Comparison of ENCODE assay signal across 8 cellular contexts in the genomic region with DNA sequence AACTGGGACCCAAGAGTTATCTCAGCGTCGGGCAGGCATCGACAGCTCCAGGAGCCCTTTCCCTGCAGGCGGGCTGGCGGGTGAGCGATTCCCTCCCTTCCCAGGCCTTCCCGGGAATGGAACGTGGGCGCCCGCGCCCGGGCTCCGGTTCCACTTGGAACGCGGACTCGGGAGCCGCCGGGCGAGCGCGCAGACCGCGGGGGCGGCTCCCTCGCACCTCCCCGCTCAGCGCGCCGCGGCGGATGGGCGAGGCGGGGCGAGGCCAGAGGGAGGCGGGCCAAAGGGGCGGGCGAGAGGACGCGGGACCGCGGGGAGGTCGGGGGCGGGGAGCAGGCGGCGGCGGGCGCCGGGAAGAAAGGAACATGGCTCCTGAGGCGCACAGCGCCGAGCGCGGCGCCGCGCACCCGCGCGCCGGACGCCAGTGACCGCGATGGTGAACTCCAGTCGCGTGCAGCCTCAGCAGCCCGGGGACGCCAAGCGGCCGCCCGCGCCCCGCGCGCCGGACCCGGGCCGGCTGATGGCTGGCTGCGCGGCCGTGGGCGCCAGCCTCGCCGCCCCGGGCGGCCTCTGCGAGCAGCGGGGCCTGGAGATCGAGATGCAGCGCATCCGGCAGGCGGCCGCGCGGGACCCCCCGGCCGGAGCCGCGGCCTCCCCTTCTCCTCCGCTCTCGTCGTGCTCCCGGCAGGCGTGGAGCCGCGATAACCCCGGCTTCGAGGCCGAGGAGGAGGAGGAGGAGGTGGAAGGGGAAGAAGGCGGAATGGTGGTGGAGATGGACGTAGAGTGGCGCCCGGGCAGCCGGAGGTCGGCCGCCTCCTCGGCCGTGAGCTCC. TPM values are rescaled to one million over a fixed set of nuclear protein-coding genes. Genes with fewer than 3 reads are reported as not detected.
DNase-seq lines count a peak whose midpoint lies in the region; ATAC-seq, FAIRE-seq and TF ChIP-seq lines count a peak whose summit lies in the region.

A gene (plus strand): TSS at position 332 of the 829 bp plus-strand sequence. CDS start 99 bp downstream, at position 431.

- intact Hi-C loops in head of caudate nucleus (cut with DNase I) (loop anchor here (5.0 kb wide), 2 partner anchors 35 to 275 kb away; a partner anchor contains a TSS), pancreas (cut with DNase I) (no loop called here), thyroid gland (cut with DNase I) (no loop called here)

- H3K4me3 Mint-ChIP-seq in activated naive CD8-positive, alpha-beta T cell = peak within 1 kb of the TSS; percentile 97

- peaks cover 7% of the 10 kb centered on the region for H3K36me3 Mint-ChIP-seq in activated naive CD8-positive, alpha-beta T cell

- ATAC-seq in GM21619 (IDR thresholded peaks at IDR 0.05; ENCODE audit: unreplicated experiment) = peak; percentile 85
- ATAC-seq in pancreas = peak; percentile 91 to 96 (median 94)

- H3K27me3 ChIP-seq in pancreas (no peaks in the 10 kb centered on the region), thyroid gland (no peaks in the 10 kb centered on the region)

- H3K4me1 Mint-ChIP-seq in activated naive CD8-positive, alpha-beta T cell (ENCODE audit: low read depth) = peaks cover 39% of the 10 kb centered on the region

- peaks cover 3% of the 10 kb centered on the region for H3K27me3 Mint-ChIP-seq in activated naive CD8-positive, alpha-beta T cell

- H3K27ac ChIP-seq in pancreas (peak within 1 kb of the TSS in 3 of 4 donors; percentile 70 to 82 (median 73)), thyroid gland (peak within 1 kb of the TSS; percentile 72 to 82 (median 73))

- peak; percentile 82 for DNase-seq in EL
- peak; percentile 35 for DNase-seq in Jurkat, Clone E6-1 (ENCODE audit: low read depth, low spot score)
- DNase-seq in SKM-1 (lab: John Stamatoyannopoulos, UW; ENCODE audit: unreplicated experiment) = peak; percentile 84
- peak; percentile 47 to 96 (median 90) for DNase-seq in head of caudate nucleus
- peak; percentile 78 to 92 (median 84) for DNase-seq in pancreas
- peak; percentile 76 to 83 for DNase-seq in thyroid gland

- no peaks in the 10 kb centered on the region for H3K9me3 Mint-ChIP-seq in activated naive CD8-positive, alpha-beta T cell (ENCODE audit: low read depth)

- H3K36me3 ChIP-seq in pancreas = no peaks in the 10 kb centered on the region
- H3K36me3 ChIP-seq in thyroid gland = no peaks in the 10 kb centered on the region

- peaks cover 0 to 11% (median 0%) of the 10 kb centered on the region in 3 donors for H3K4me1 ChIP-seq in pancreas
- H3K4me1 ChIP-seq in thyroid gland = peaks cover 8 to 13% of the 10 kb centered on the region in 2 donors

- TF ChIP-seq POLR2A in thyroid gland (IDR thresholded peaks at IDR 0.05) = peak in 1 of 2 donors; percentile 78

- H3K27ac Mint-ChIP-seq in activated naive CD8-positive, alpha-beta T cell = peak within 1 kb of the TSS; percentile 87

- TF ChIP-seq CTCF in pancreas (IDR thresholded peaks at IDR 0.05) (no peak), thyroid gland (IDR thresholded peaks at IDR 0.05) (no peak)

- H3K9me3 ChIP-seq in pancreas = no peaks in the 10 kb centered on the region
- H3K9me3 ChIP-seq in thyroid gland = no peaks in the 10 kb centered on the region

- WGBS in pancreas, 2 donors = 0 to 1% methylated on average over 54 to 117 of the region's 117 CpGs
- 0 to 1% methylated on average over 19 to 33 of the region's 117 CpGs for WGBS in thyroid gland, 2 donors

- H3K4me3 ChIP-seq in Jurkat, Clone E6-1 (ENCODE audit: low read length) = peak within 1 kb of the TSS; percentile 67
- H3K4me3 ChIP-seq in pancreas (peak within 1 kb of the TSS; percentile 66 to 83 (median 78)), thyroid gland (replicated peaks in 1 of 3) (peak within 1 kb of the TSS; percentile 2 to 72 (median 67))

- no peak for FAIRE-seq in pancreas (lab: Jason Lieb, UNC)

RNA-seq across cellular contexts. Expression of the gene that starts here (rescaled TPM):
- 11.3 TPM for polyA plus RNA-seq in Jurkat, Clone E6-1 (2012; ENCODE audit: insufficient read depth, insufficient read length)
- total RNA-seq in pancreas = 10 to 100 TPM in 4 of 6 donors, 1 to 10 TPM in 2; 9.1 to 21.6 (median 11.5) TPM
- polyA plus RNA-seq in pancreas = 10 to 100 TPM in 1 of 2 donors, 1 to 10 TPM in 1; 7.6 to 17.0 TPM
- total RNA-seq in thyroid gland = 10 to 100 TPM; 30.9 to 50.0 (median 40.7) TPM

Comparison
In these comparisons a context has a peak if more than half of its experiments do, and no peak if none do; other contexts are left out.
1. Peak in every context shown above with its lines: DNase-seq, ATAC-seq, H3K4me3 ChIP-seq and H3K27ac ChIP-seq.
2. DNase-seq: peak in every context shown above with its lines; median percentile 90 in head of caudate nucleus; 84 in SKM-1; 84 in pancreas; 82 in EL; 80 in thyroid gland; 35 in Jurkat, Clone E6-1.